15 cellular contexts compared by ENCODE assay signal in the genomic region with DNA sequence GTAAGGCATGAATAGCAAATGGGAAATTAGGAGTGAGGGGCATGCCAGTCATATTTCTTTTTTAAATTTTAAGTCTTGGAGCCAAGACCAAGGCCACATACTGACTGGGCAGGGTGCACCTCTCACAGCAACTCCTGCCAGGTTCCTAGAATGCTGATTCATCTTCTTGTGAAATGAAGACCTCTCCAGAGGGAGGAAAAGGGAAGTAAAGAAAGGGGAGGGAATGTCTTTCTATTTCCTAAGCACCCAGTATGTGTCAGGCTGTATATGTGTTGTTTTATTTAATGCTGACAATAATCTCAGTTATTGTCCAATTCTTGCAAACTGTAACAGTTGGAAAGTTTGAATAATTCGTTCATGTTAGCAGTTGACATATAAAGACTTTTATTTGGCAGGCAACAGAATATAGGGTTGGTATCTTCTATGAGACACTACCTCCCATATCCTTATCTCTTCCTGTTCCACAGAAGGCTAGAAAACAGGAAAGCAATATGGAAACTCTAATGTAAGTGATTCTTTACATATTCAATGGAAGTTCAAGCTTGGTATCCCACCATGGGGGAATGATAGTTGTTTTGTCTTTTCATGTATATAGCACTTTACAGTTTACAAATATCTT.
DNase-seq lines count a peak whose midpoint lies in the region; ATAC-seq and TF ChIP-seq lines count a peak whose summit lies in the region.
"Had no signal": no experiment of that assay in that cellular context is flagged by ENCODE, and none has a peak within 500 bp of the region (broad histone marks: within the 10 kb centered on the region; RNA-seq: fewer than 3 reads in every experiment).

No MANE protein-coding gene starts in this region.

- no peak for TF ChIP-seq POLR2A in breast epithelium (IDR thresholded peaks at IDR 0.05)

- POLR2A ChIA-PET in MCF 10A (lab: Yijun Ruan, JAX) (interaction anchor here (0.9 kb wide), 1 partner anchor 45 kb away, joined by 4 read pairs; no protein-coding TSS in a partner anchor), Caco-2 (lab: Charles Lee) (no interaction called here)

- H3K27ac Mint-ChIP-seq in MCF 10A (ENCODE audit: low read depth, unreplicated experiment) (no peak overlapping the region), Caco-2 (ENCODE audit: unreplicated experiment) (no peak overlapping the region)

- H3K27me3 ChIP-seq in breast epithelium = no peaks in the 10 kb centered on the region
- H3K27me3 ChIP-seq in Caco-2 (replicated peaks; ENCODE audit: control insufficient read depth, insufficient read depth, low read length) = no peaks in the 10 kb centered on the region
- H3K27me3 ChIP-seq: body of pancreas, pancreas had no signal

- no peak for TF ChIP-seq CTCF in MCF 10A (IDR thresholded peaks at IDR 0.05; ENCODE audit: unreplicated experiment)
- no peak for TF ChIP-seq CTCF in breast epithelium (IDR thresholded peaks at IDR 0.05)
- no peak for TF ChIP-seq CTCF in Caco-2 (IDR thresholded peaks at IDR 0.05; ENCODE audit: insufficient read depth in 1 of 2, low read depth in 1 of 2, low read length in 1 of 2, severe bottlenecking in 1 of 2, unreplicated experiment in 1 of 2)

- no peak for ATAC-seq in HG03139 (IDR thresholded peaks at IDR 0.05; ENCODE audit: unreplicated experiment)
- ATAC-seq in HG02759 (IDR thresholded peaks at IDR 0.05; ENCODE audit: unreplicated experiment) = no peak
- ATAC-seq: body of pancreas had no signal

- no peak overlapping the region for H3K4me3 ChIP-seq in breast epithelium
- no peak overlapping the region for H3K4me3 ChIP-seq in Caco-2 (ENCODE audit: low read depth, low read length)
- H3K4me3 ChIP-seq: body of pancreas, pancreas had no signal

- no peaks in the 10 kb centered on the region for H3K9me3 Mint-ChIP-seq in MCF 10A (ENCODE audit: unreplicated experiment)
- no peaks in the 10 kb centered on the region for H3K9me3 Mint-ChIP-seq in Caco-2 (ENCODE audit: unreplicated experiment)

- H3K4me3 Mint-ChIP-seq in MCF 10A (ENCODE audit: unreplicated experiment) = no peak overlapping the region
- H3K4me3 Mint-ChIP-seq in Caco-2 (ENCODE audit: unreplicated experiment) = no peak overlapping the region

- BruUV-seq in MCF 10A (replicated peaks; lab: Mats Ljungman, UMichigan) = no TSS peak
- no TSS peak for BruUV-seq in Caco-2 (replicated peaks; lab: Mats Ljungman, UMichigan)

- H3K27ac ChIP-seq in breast epithelium = no peak overlapping the region
- H3K27ac ChIP-seq: body of pancreas, pancreas had no signal

- H3K27me3 Mint-ChIP-seq in MCF 10A (ENCODE audit: insufficient read depth, unreplicated experiment) (no peaks in the 10 kb centered on the region), Caco-2 (ENCODE audit: insufficient read depth, unreplicated experiment) (no peaks in the 10 kb centered on the region)

- H3K4me1 ChIP-seq in breast epithelium (no peaks in the 10 kb centered on the region), Caco-2 (no peaks in the 10 kb centered on the region)

- H3K9me3 ChIP-seq in breast epithelium (no peaks in the 10 kb centered on the region), Caco-2 (no peaks in the 10 kb centered on the region)
- H3K9me3 ChIP-seq: body of pancreas, pancreas had no signal

- H3K4me1 Mint-ChIP-seq in MCF 10A (ENCODE audit: insufficient read depth, unreplicated experiment) = peaks cover 25% of the 10 kb centered on the region
- H3K4me1 Mint-ChIP-seq in Caco-2 (ENCODE audit: low read depth, unreplicated experiment) = peaks cover 3% of the 10 kb centered on the region

- H3K36me3 Mint-ChIP-seq in MCF 10A (ENCODE audit: insufficient read depth, unreplicated experiment) (no peaks in the 10 kb centered on the region), Caco-2 (ENCODE audit: insufficient read depth, unreplicated experiment) (peaks cover 4% of the 10 kb centered on the region)

- intact Hi-C loops in MCF 10A (cut with micrococcal nuclease) = loop anchor here (5.0 to 10.0 kb wide), 2 partner anchors 97 to 189 kb away; no protein-coding TSS in a partner anchor
- intact Hi-C loops in breast epithelium (cut with DNase I; ENCODE audit: low total_unique reads) = no loop called here
- intact Hi-C loops in Caco-2 (cut with micrococcal nuclease; ENCODE audit: unreplicated experiment) = no loop called here

- CTCF ChIA-PET in MCF 10A (lab: Yijun Ruan, JAX) = interaction anchor here (0.7 to 1.6 kb wide), 3 partner anchors 10 to 304 kb away, joined by 3 to 9 read pairs (median 4); no protein-coding TSS in a partner anchor
- CTCF ChIA-PET in Caco-2 (lab: Charles Lee) = no interaction called here

- DNase-seq in MCF 10A (ENCODE audit: unreplicated experiment) (peak; percentile 88), breast epithelium (ENCODE audit: low spot score in 2 of 2) (no peak), SKM-1 treated with dmso at 0.1 percent for 144 hours (lab: John Stamatoyannopoulos, UW; ENCODE audit: unreplicated experiment) (peak; percentile 31), fibroblast of gingiva (ENCODE audit: low read depth) (peak; percentile 81), Caco-2 (no peak), glomerular visceral epithelial cell (ENCODE audit: extremely low spot score) (no peak)
- DNase-seq: 8988T; activated CD4-positive, alpha-beta T cell treated with anti-CD3 and anti-CD28 coated beads, Interleukin-2, amount 50 U/mL, for 1 hour; body of pancreas; KG1; NCI-H2081; pancreas; SW 1271 had no signal

- H3K36me3 ChIP-seq in breast epithelium (no peaks in the 10 kb centered on the region), Caco-2 (ENCODE audit: control insufficient read depth, insufficient read depth, low read length) (no peaks in the 10 kb centered on the region)
- H3K36me3 ChIP-seq: pancreas had no signal

Comparison
In these comparisons a context has a peak if more than half of its experiments do, and no peak if none do; other contexts are left out.
1. DNase-seq: peak in MCF 10A (single experiment), SKM-1 treated with dmso at 0.1 percent for 144 hours (single experiment) and fibroblast of gingiva (single experiment); none in breast epithelium (0 of 2), Caco-2 (0 of 2) and glomerular visceral epithelial cell (single experiment).